In the genomic region with DNA sequence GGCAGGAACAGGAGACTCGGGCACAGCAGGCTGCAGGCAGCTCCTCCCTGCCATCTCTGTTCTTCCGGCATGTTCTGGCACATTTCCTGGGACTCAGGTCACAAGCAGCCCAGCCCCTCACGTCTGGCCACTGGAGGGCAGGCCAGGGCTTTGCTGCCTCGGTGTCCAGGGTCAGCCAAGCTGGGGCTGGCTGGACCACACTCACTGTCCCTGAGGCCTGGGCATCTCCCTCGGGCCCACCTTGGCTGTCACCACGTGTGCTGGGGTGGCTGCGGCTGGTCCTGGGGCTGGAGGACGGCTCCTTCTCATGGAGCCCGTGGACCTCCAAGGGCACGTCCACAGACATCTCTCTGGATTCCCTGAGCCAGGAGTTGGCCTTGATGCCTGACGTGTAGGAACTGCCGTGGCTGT, we compare ENCODE assay signal across 9 cellular contexts. TPM values are rescaled to one million over a fixed set of nuclear protein-coding genes. Genes with fewer than 3 reads are reported as not detected.
DNase-seq lines count a peak whose midpoint lies in the region; ATAC-seq and TF ChIP-seq lines count a peak whose summit lies in the region.
"Had no signal": no experiment of that assay in that cellular context is flagged by ENCODE, and none has a peak within 500 bp of the region (broad histone marks: within the 10 kb centered on the region; RNA-seq: fewer than 3 reads in every experiment).

No MANE protein-coding gene starts in this region.

- H3K4me3 ChIP-seq in AG09309 (ENCODE audit: control insufficient read depth, low read depth, low read length) (no peak overlapping the region), choroid plexus epithelial cell (ENCODE audit: low read depth, low read length) (no peak overlapping the region), lower leg skin (ENCODE audit: low read depth, poor library complexity, severe bottlenecking) (no peak overlapping the region)
- H3K4me3 ChIP-seq: skin epidermis had no signal

- ATAC-seq in GM19328 (IDR thresholded peaks at IDR 0.05; ENCODE audit: unreplicated experiment) (no peak), HG02623 (IDR thresholded peaks at IDR 0.05; ENCODE audit: unreplicated experiment) (no peak)
- ATAC-seq in stimulated activated naive CD8-positive, alpha-beta T cell treated with anti-CD3 and anti-CD28 coated beads, Interleukin-15, Interleukin-2, amounts not matched to agents 100 U/mL and 50 U/mL, for 24 hours: no peak

- intact Hi-C loops in lower leg skin (cut with DNase I; ENCODE audit: low total_unique reads): no loop called here

- 64 to 72% methylated on average over 11 of the region's 12 CpGs for WGBS in lower leg skin, 2 donors

- TF ChIP-seq CTCF in AG09309 (IDR thresholded peaks at IDR 0.05; ENCODE audit: control insufficient read depth, insufficient read depth, low read depth, low read length, missing control alignments) (peak; percentile 56), LNCAP (IDR thresholded peaks at IDR 0.05) (peak; percentile 77), choroid plexus epithelial cell (conservative IDR thresholded peaks at IDR 0.05; ENCODE audit: low read depth, low read length) (peak; percentile 85), lower leg skin (IDR thresholded peaks at IDR 0.05) (no peak)

- no peak for DNase-seq in AG09309 (ENCODE audit: low read depth)
- peak; percentile 83 for DNase-seq in choroid plexus epithelial cell (ENCODE audit: low read depth)
- peak; percentile 19 to 23 for DNase-seq in lung microvascular endothelial cell (ENCODE audit: low read depth in 2 of 2)
- DNase-seq in lower leg skin (ENCODE audit: low spot score in 2 of 2): no peak
- no peak for DNase-seq in stimulated activated naive CD8-positive, alpha-beta T cell treated with anti-CD3 and anti-CD28 coated beads, Interleukin-15, Interleukin-2, amounts not matched to agents 100 U/mL and 50 U/mL, for 24 hours

- no peak for TF ChIP-seq POLR2A in lower leg skin (IDR thresholded peaks at IDR 0.05)

RNA-seq across cellular contexts. Expression of a gene that starts 18.5 kb away (rescaled TPM):
- total RNA-seq in lung microvascular endothelial cell (not detected in 2 replicates), lower leg skin (1 to 10 TPM in 2 of 4 donors, under 1 TPM in 2; 0.32 to 1.2 (median 0.72) TPM)

Comparison
In these comparisons a context has a peak if more than half of its experiments do, and no peak if none do; other contexts are left out.
1. DNase-seq: peak in choroid plexus epithelial cell (single experiment) and lung microvascular endothelial cell (2 of 2); none in AG09309 (single experiment), lower leg skin (0 of 2) and stimulated activated naive CD8-positive, alpha-beta T cell treated with anti-CD3 and anti-CD28 coated beads, Interleukin-15, Interleukin-2, amounts not matched to agents 100 U/mL and 50 U/mL, for 24 hours (single experiment).
2. CTCF ChIP-seq: peak in AG09309 (single experiment), LNCAP (single experiment) and choroid plexus epithelial cell (single experiment); none in lower leg skin (0 of 3).